In the genomic region with DNA sequence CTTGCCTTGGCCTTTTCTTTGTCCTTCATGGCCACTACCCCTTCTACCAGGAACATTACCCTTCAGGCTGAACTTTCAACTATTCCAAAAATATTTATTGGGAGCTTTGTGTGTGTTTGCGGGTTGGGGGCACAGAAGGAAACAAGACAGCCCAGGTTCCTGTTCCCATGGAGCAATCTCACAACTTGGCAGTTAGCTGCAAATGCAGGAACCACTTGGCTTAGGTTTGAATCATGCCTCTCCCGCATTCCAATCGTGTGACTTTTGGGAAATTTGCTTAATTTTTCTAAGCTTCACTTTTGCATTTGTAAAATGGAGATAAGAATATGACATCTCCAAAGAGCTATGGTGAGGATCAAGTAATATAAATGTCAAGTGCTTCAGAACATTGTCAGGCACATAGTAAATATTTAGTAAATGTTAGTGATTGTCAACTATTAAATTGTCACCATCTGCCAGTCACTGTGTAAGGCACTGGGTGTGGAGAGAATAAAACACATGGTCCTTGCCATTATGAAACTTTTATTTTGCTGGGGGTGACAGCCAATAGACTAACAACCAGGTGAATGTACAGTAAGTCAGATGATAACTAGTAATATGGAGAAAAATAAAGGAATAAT, we compare ENCODE assay signal across 14 cellular contexts.
DNase-seq lines count a peak whose midpoint lies in the region; ATAC-seq, FAIRE-seq and TF ChIP-seq lines count a peak whose summit lies in the region.
"Had no signal": no experiment of that assay in that cellular context is flagged by ENCODE, and none has a peak within 500 bp of the region (broad histone marks: within the 10 kb centered on the region; RNA-seq: fewer than 3 reads in every experiment).

No MANE protein-coding gene starts in this region.

- intact Hi-C loops in pancreas (cut with DNase I) (no loop called here), ovary (cut with DNase I) (no loop called here)

- H3K4me3 ChIP-seq in fibroblast of mammary gland (ENCODE audit: control insufficient read depth, low read depth, low read length) (no peak overlapping the region), pancreas (no peak overlapping the region), ovary (no peak overlapping the region), Peyer's patch (no peak overlapping the region)
- H3K4me3 ChIP-seq: adrenal gland had no signal

- TF ChIP-seq POLR2A in ovary (IDR thresholded peaks at IDR 0.05) (no peak), Peyer's patch (IDR thresholded peaks at IDR 0.05) (no peak)

- H3K27me3 ChIP-seq in pancreas: no peaks in the 10 kb centered on the region
- no peaks in the 10 kb centered on the region for H3K27me3 ChIP-seq in ovary
- no peaks in the 10 kb centered on the region for H3K27me3 ChIP-seq in Peyer's patch
- H3K27me3 ChIP-seq: adrenal gland had no signal

- FAIRE-seq in pancreas (lab: Jason Lieb, UNC): no peak

- H3K9me3 ChIP-seq in pancreas (no peaks in the 10 kb centered on the region), ovary (no peaks in the 10 kb centered on the region), Peyer's patch (no peaks in the 10 kb centered on the region)
- H3K9me3 ChIP-seq: adrenal gland had no signal

- no peak for TF ChIP-seq CTCF in fibroblast of mammary gland (conservative IDR thresholded peaks at IDR 0.05; ENCODE audit: control insufficient read depth, insufficient read depth, low read depth, low read length)
- no peak for TF ChIP-seq CTCF in pancreas (IDR thresholded peaks at IDR 0.05)
- no peak for TF ChIP-seq CTCF in ovary (IDR thresholded peaks at IDR 0.05)
- TF ChIP-seq CTCF in Peyer's patch (IDR thresholded peaks at IDR 0.05): no peak

- peak; percentile 72 for ATAC-seq in SK-N-SH treated with all-trans-retinoic acid at 6 μM for 48 hours
- peak in 3 of 4 donors; percentile 45 to 66 (median 60) for ATAC-seq in pancreas
- no peak for ATAC-seq in HG03521 (IDR thresholded peaks at IDR 0.05; ENCODE audit: unreplicated experiment)

- H3K36me3 ChIP-seq in pancreas: no peaks in the 10 kb centered on the region
- H3K36me3 ChIP-seq in ovary: no peaks in the 10 kb centered on the region
- no peaks in the 10 kb centered on the region for H3K36me3 ChIP-seq in Peyer's patch
- H3K36me3 ChIP-seq: adrenal gland had no signal

- H3K4me1 ChIP-seq in pancreas: no peaks in the 10 kb centered on the region
- no peaks in the 10 kb centered on the region for H3K4me1 ChIP-seq in ovary (ENCODE audit: insufficient read depth)
- H3K4me1 ChIP-seq in Peyer's patch: no peaks in the 10 kb centered on the region

- H3K27ac ChIP-seq in pancreas (peak overlapping the region in 1 of 4 donors; percentile 44), ovary (no peak overlapping the region), Peyer's patch (no peak overlapping the region)

- WGBS in pancreas, 2 donors: 43 to 60% methylated on average over 3 of the region's 3 CpGs
- WGBS in ovary, 3 donors: 48 to 69% (median 50%) methylated on average over 3 of the region's 3 CpGs

- DNase-seq in Daoy (ENCODE audit: low read depth): peak; percentile 84
- peak; percentile 93 for DNase-seq in fibroblast of mammary gland (ENCODE audit: low read depth)
- DNase-seq in pancreas: no peak
- no peak for DNase-seq in ovary
- no peak for DNase-seq in Peyer's patch
- DNase-seq in retina: no peak
- DNase-seq: activated B cell treated with CpG ODN at 0.5 μM for 24 hours; effector memory CD4-positive, alpha-beta T cell; NCI-H82; stimulated activated CD4-positive, alpha-beta T cell treated with anti-CD3 and anti-CD28 coated beads, Interleukin-4, amount 100 ng/mL, for 1 hour; stimulated activated naive CD4-positive, alpha-beta T cell had no signal

- TF ChIP-seq EP300 in ovary (IDR thresholded peaks at IDR 0.05): no peak

TF ChIP-seq in SK-N-SH treated with all-trans-retinoic acid at 6 μM for 48 hours, 23 proteins besides CTCF, POLR2A, EP300 and RAD21:
- TF ChIP-seq, protein P1, sequence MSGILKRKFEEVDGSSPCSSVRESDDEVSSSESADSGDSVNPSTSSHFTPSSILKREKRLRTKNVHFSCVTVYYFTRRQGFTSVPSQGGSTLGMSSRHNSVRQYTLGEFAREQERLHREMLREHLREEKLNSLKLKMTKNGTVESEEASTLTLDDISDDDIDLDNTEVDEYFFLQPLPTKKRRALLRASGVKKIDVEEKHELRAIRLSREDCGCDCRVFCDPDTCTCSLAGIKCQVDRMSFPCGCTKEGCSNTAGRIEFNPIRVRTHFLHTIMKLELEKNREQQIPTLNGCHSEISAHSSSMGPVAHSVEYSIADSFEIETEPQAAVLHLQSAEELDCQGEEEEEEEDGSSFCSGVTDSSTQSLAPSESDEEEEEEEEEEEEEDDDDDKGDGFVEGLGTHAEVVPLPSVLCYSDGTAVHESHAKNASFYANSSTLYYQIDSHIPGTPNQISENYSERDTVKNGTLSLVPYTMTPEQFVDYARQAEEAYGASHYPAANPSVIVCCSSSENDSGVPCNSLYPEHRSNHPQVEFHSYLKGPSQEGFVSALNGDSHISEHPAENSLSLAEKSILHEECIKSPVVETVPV (CRISPR knock-in tag; IDR thresholded peaks at IDR 0.05): no peak
- TF ChIP-seq, protein P2, sequence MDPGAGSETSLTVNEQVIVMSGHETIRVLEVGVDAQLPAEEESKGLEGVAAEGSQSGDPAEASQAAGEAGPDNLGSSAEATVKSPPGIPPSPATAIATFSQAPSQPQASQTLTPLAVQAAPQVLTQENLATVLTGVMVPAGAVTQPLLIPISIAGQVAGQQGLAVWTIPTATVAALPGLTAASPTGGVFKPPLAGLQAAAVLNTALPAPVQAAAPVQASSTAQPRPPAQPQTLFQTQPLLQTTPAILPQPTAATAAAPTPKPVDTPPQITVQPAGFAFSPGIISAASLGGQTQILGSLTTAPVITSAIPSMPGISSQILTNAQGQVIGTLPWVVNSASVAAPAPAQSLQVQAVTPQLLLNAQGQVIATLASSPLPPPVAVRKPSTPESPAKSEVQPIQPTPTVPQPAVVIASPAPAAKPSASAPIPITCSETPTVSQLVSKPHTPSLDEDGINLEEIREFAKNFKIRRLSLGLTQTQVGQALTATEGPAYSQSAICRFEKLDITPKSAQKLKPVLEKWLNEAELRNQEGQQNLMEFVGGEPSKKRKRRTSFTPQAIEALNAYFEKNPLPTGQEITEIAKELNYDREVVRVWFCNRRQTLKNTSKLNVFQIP (CRISPR knock-in tag; IDR thresholded peaks at IDR 0.05; ENCODE audit: borderline replicate concordance, low read depth): no peak
- TF ChIP-seq RARB (CRISPR knock-in tag; IDR thresholded peaks at IDR 0.05) (no peak), ISL1 (CRISPR knock-in tag; IDR thresholded peaks at IDR 0.05) (no peak), SNAI2 (CRISPR knock-in tag; IDR thresholded peaks at IDR 0.05) (no peak), ZFP30 (CRISPR knock-in tag; IDR thresholded peaks at IDR 0.05) (no peak), BACH2 (CRISPR knock-in tag; IDR thresholded peaks at IDR 0.05; ENCODE audit: borderline replicate concordance) (no peak), ESRRG (CRISPR knock-in tag; IDR thresholded peaks at IDR 0.05) (no peak), ZNF565 (CRISPR knock-in tag; conservative IDR thresholded peaks at IDR 0.05; ENCODE audit: low read depth) (no peak), ZFP3 (CRISPR knock-in tag; IDR thresholded peaks at IDR 0.05) (no peak), TCF4 (CRISPR knock-in tag; IDR thresholded peaks at IDR 0.05; ENCODE audit: borderline replicate concordance) (no peak)
- TF ChIP-seq, protein P3, sequence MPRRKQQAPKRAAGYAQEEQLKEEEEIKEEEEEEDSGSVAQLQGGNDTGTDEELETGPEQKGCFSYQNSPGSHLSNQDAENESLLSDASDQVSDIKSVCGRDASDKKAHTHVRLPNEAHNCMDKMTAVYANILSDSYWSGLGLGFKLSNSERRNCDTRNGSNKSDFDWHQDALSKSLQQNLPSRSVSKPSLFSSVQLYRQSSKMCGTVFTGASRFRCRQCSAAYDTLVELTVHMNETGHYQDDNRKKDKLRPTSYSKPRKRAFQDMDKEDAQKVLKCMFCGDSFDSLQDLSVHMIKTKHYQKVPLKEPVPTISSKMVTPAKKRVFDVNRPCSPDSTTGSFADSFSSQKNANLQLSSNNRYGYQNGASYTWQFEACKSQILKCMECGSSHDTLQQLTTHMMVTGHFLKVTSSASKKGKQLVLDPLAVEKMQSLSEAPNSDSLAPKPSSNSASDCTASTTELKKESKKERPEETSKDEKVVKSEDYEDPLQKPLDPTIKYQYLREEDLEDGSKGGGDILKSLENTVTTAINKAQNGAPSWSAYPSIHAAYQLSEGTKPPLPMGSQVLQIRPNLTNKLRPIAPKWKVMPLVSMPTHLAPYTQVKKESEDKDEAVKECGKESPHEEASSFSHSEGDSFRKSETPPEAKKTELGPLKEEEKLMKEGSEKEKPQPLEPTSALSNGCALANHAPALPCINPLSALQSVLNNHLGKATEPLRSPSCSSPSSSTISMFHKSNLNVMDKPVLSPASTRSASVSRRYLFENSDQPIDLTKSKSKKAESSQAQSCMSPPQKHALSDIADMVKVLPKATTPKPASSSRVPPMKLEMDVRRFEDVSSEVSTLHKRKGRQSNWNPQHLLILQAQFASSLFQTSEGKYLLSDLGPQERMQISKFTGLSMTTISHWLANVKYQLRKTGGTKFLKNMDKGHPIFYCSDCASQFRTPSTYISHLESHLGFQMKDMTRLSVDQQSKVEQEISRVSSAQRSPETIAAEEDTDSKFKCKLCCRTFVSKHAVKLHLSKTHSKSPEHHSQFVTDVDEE (CRISPR knock-in tag; IDR thresholded peaks at IDR 0.05): no peak
TF ChIP-seq in SK-N-SH treated with all-trans-retinoic acid at 6 μM for 48 hours: peak in this region for 0.

Comparison
In these comparisons a context has a peak if more than half of its experiments do, and no peak if none do; other contexts are left out.
1. DNase-seq: peak in Daoy (single experiment) and fibroblast of mammary gland (single experiment); none in pancreas (0 of 6), ovary (0 of 5), Peyer's patch (0 of 3) and retina (single experiment).